8 cellular contexts compared by ENCODE assay signal in the genomic region with DNA sequence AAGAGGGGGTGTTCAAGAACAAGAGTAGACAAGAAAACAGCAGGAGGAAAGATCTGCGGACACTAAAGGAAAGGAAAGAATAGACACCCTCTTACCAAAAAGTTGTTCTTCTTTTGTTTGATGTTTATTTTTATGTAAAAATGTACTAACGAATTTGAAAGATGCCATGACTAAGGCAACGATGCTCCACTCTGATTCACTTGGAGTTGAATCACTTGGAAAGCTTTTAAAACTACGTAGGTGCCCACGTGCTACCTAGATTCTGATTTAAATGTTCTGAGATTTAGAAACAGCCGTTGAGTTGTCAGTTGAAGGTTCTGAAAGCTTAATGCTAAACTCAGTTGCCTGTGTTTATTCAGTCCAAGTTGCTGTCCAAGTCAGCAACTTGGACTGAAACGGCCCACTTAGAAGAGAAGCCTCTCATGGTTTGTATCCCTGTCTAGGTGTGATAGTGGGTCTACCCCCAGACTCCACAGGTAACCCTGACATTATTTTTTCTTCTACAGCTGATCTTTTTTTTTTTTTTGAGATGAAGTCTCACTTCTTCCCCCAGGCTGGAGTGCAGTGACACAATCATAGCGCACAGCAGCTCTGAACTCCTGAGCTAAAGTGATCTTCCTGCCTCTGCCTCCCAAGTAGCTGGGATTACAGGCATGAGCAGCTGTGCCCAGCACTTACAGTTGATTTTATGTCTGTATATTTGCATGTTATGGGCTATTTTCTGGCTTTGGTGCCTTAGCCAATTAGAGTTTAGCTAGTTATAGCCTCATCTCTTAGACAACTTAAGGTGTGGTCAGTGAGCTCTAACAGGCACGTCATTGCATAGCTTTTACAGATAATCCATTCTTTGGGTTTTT. TPM values are rescaled to one million over a fixed set of nuclear protein-coding genes. Genes with fewer than 3 reads are reported as not detected.
DNase-seq lines count a peak whose midpoint lies in the region; ATAC-seq and TF ChIP-seq lines count a peak whose summit lies in the region.

No MANE protein-coding gene starts in this region.

- no peak for ATAC-seq in CD4-positive, CD25-positive, alpha-beta regulatory T cell (ENCODE audit: low read depth in 2 of 2)
- peak; percentile 50 for ATAC-seq in activated T-helper 17 cell treated with anti-CD3 and anti-CD28 coated beads, Interleukin-2, amount 50 U/mL, for 72 hours (replicated peaks)
- ATAC-seq in GM18861 (IDR thresholded peaks at IDR 0.05; ENCODE audit: unreplicated experiment) = no peak
- no peak for ATAC-seq in GM21381 (IDR thresholded peaks at IDR 0.05; ENCODE audit: unreplicated experiment)

- peaks cover 3% of the 10 kb centered on the region for H3K36me3 ChIP-seq in CD4-positive, CD25-positive, alpha-beta regulatory T cell (ENCODE audit: control insufficient read depth, insufficient read depth, low read length)
- no peaks in the 10 kb centered on the region for H3K36me3 ChIP-seq in KMS-11 (ENCODE audit: insufficient read depth)

- H3K4me3 Mint-ChIP-seq in CD4-positive, CD25-positive, alpha-beta regulatory T cell = peak overlapping the region; percentile 97 to 99 (median 99)
- H3K4me3 Mint-ChIP-seq in activated T-helper 17 cell treated with anti-CD3 and anti-CD28 coated beads, Interleukin-2, amount 50 U/mL, for 72 hours = peak overlapping the region; percentile 90
- H3K4me3 Mint-ChIP-seq in glutamatergic neuron (ENCODE audit: unreplicated experiment) (peak overlapping the region; percentile 99), progenitor cell of endocrine pancreas (ENCODE audit: low read depth) (peak overlapping the region; percentile 99)

- no peaks in the 10 kb centered on the region for H3K27me3 Mint-ChIP-seq in CD4-positive, CD25-positive, alpha-beta regulatory T cell
- no peaks in the 10 kb centered on the region for H3K27me3 Mint-ChIP-seq in activated T-helper 17 cell treated with anti-CD3 and anti-CD28 coated beads, Interleukin-2, amount 50 U/mL, for 72 hours
- H3K27me3 Mint-ChIP-seq in glutamatergic neuron (ENCODE audit: unreplicated experiment) = peaks cover 4% of the 10 kb centered on the region
- no peaks in the 10 kb centered on the region for H3K27me3 Mint-ChIP-seq in progenitor cell of endocrine pancreas

- H4K20me1 ChIP-seq in KMS-11 (ENCODE audit: insufficient read depth) = no peaks in the 10 kb centered on the region

- peaks cover 2% of the 10 kb centered on the region for H3K36me3 Mint-ChIP-seq in CD4-positive, CD25-positive, alpha-beta regulatory T cell
- H3K36me3 Mint-ChIP-seq in activated T-helper 17 cell treated with anti-CD3 and anti-CD28 coated beads, Interleukin-2, amount 50 U/mL, for 72 hours (ENCODE audit: low read depth) = peaks cover 38% of the 10 kb centered on the region
- H3K36me3 Mint-ChIP-seq in glutamatergic neuron (ENCODE audit: unreplicated experiment) (no peaks in the 10 kb centered on the region), progenitor cell of endocrine pancreas (ENCODE audit: insufficient read depth) (no peaks in the 10 kb centered on the region)

- H3K4me2 ChIP-seq in KMS-11 = peak overlapping the region; percentile 91

- H3K27ac Mint-ChIP-seq in CD4-positive, CD25-positive, alpha-beta regulatory T cell = peak overlapping the region; percentile 98 to 100 (median 100)
- H3K27ac Mint-ChIP-seq in activated T-helper 17 cell treated with anti-CD3 and anti-CD28 coated beads, Interleukin-2, amount 50 U/mL, for 72 hours = peak overlapping the region; percentile 99
- H3K27ac Mint-ChIP-seq in glutamatergic neuron (ENCODE audit: unreplicated experiment) (peak overlapping the region; percentile 99), progenitor cell of endocrine pancreas (peak overlapping the region; percentile 98)

- H3K79me2 ChIP-seq in KMS-11 (ENCODE audit: insufficient read depth, low read depth) = 0 out of 2 replicates have a peak, but pooled peaks cover 5% of the 10 kb centered on the region

- H3K9me3 Mint-ChIP-seq in CD4-positive, CD25-positive, alpha-beta regulatory T cell = no peaks in the 10 kb centered on the region
- no peaks in the 10 kb centered on the region for H3K9me3 Mint-ChIP-seq in activated T-helper 17 cell treated with anti-CD3 and anti-CD28 coated beads, Interleukin-2, amount 50 U/mL, for 72 hours
- peaks cover 7% of the 10 kb centered on the region for H3K9me3 Mint-ChIP-seq in glutamatergic neuron (ENCODE audit: unreplicated experiment)
- H3K9me3 Mint-ChIP-seq in progenitor cell of endocrine pancreas (ENCODE audit: low read depth) = no peaks in the 10 kb centered on the region

- peak overlapping the region; percentile 95 for H3K27ac ChIP-seq in CD4-positive, CD25-positive, alpha-beta regulatory T cell (ENCODE audit: insufficient read depth, low read length, poor library complexity, severe bottlenecking)
- peak overlapping the region; percentile 79; the same call in 1 of the 2 replicates for H3K27ac ChIP-seq in KMS-11

- peaks cover 49% of the 10 kb centered on the region for H3K4me1 ChIP-seq in CD4-positive, CD25-positive, alpha-beta regulatory T cell (ENCODE audit: control insufficient read depth, insufficient read depth, low read length, poor library complexity, severe bottlenecking)
- peaks cover 16% of the 10 kb centered on the region for H3K4me1 ChIP-seq in KMS-11 (ENCODE audit: low read depth, poor library complexity, severe bottlenecking)

- no peak for TF ChIP-seq CTCF in KMS-11 (conservative IDR thresholded peaks at IDR 0.05; ENCODE audit: low read depth, low read length)
- no peak for TF ChIP-seq CTCF in glutamatergic neuron (IDR thresholded peaks at IDR 0.05; ENCODE audit: partially characterized antibody, unreplicated experiment)
- no peak for TF ChIP-seq CTCF in progenitor cell of endocrine pancreas (IDR thresholded peaks at IDR 0.05; ENCODE audit: unreplicated experiment)

- H3K27me3 ChIP-seq in CD4-positive, CD25-positive, alpha-beta regulatory T cell (ENCODE audit: control insufficient read depth, insufficient read depth, low read length) = no peaks in the 10 kb centered on the region
- H3K27me3 ChIP-seq in KMS-11 (ENCODE audit: insufficient read depth, low read depth) = no peaks in the 10 kb centered on the region

- peak overlapping the region; percentile 91 for H3K4me3 ChIP-seq in CD4-positive, CD25-positive, alpha-beta regulatory T cell (ENCODE audit: low read depth, low read length)
- peak overlapping the region; percentile 96 for H3K4me3 ChIP-seq in KMS-11 (IDR thresholded peaks at IDR 0.05; ENCODE audit: insufficient read depth, low read depth, low read length)

- peak in 2 of 3 donors; percentile 15 to 49 for DNase-seq in CD4-positive, CD25-positive, alpha-beta regulatory T cell
- DNase-seq in glutamatergic neuron (no peak), progenitor cell of endocrine pancreas (ENCODE audit: low spot score, unreplicated experiment) (no peak), NCI-H1105 treated with DMSO at 0.1 percent for 48 hours (lab: John Stamatoyannopoulos, UW) (no peak)

- peak overlapping the region; percentile 78; the same call in 1 of the 2 replicates for H3K9ac ChIP-seq in KMS-11

- peak overlapping the region; percentile 98 for H2AFZ ChIP-seq in KMS-11 (ENCODE audit: low read depth)

- H3K4me1 Mint-ChIP-seq in CD4-positive, CD25-positive, alpha-beta regulatory T cell = peaks cover 25 to 58% (median 43%) of the 10 kb centered on the region in 4 donors
- peaks cover 34% of the 10 kb centered on the region for H3K4me1 Mint-ChIP-seq in activated T-helper 17 cell treated with anti-CD3 and anti-CD28 coated beads, Interleukin-2, amount 50 U/mL, for 72 hours
- H3K4me1 Mint-ChIP-seq in glutamatergic neuron (ENCODE audit: low read depth, unreplicated experiment) (peaks cover 22% of the 10 kb centered on the region), progenitor cell of endocrine pancreas (ENCODE audit: low read depth) (peaks cover 14% of the 10 kb centered on the region)

- H3K9me3 ChIP-seq in CD4-positive, CD25-positive, alpha-beta regulatory T cell (ENCODE audit: control insufficient read depth in 2 of 2, low read length in 2 of 2) = no peaks in the 10 kb centered on the region

RNA-seq across cellular contexts. Expression of gene VAMP4, which starts 1.4 kb away (rescaled TPM):
- total RNA-seq in CD4-positive, CD25-positive, alpha-beta regulatory T cell = 23.1 TPM
- 10 to 100 TPM; 16.1 to 25.3 (median 20.9) TPM for polyA plus RNA-seq in CD4-positive, CD25-positive, alpha-beta regulatory T cell
- 10 to 100 TPM; 14.4 to 16.3 TPM for total RNA-seq in activated T-helper 17 cell treated with anti-CD3 and anti-CD28 coated beads, Interleukin-2, amount 50 U/mL, for 72 hours
- total RNA-seq in glutamatergic neuron (ENCODE audit: unreplicated experiment) (8.4 TPM), progenitor cell of endocrine pancreas (8.9 and 10.1 TPM in 2 replicates)

RNA-seq across cellular contexts. Expression of gene METTL13, which starts 38.2 kb away (rescaled TPM):
- total RNA-seq in CD4-positive, CD25-positive, alpha-beta regulatory T cell = 17.5 TPM
- polyA plus RNA-seq in CD4-positive, CD25-positive, alpha-beta regulatory T cell = 10 to 100 TPM; 24.2 to 38.4 (median 32.7) TPM
- 10 to 100 TPM; 77.7 to 83.1 TPM for total RNA-seq in activated T-helper 17 cell treated with anti-CD3 and anti-CD28 coated beads, Interleukin-2, amount 50 U/mL, for 72 hours
- total RNA-seq in glutamatergic neuron (ENCODE audit: unreplicated experiment) (21.4 TPM), progenitor cell of endocrine pancreas (30.8 and 32.7 TPM in 2 replicates)

Comparison
In these comparisons a context has a peak if more than half of its experiments do, and no peak if none do; other contexts are left out.
1. DNase-seq: peak in CD4-positive, CD25-positive, alpha-beta regulatory T cell (2 of 3); none in glutamatergic neuron (single experiment), progenitor cell of endocrine pancreas (single experiment) and NCI-H1105 treated with DMSO at 0.1 percent for 48 hours (single experiment).
2. Peak in every context shown above with its lines, with median percentiles within 50 percentile points of each other: H3K27ac Mint-ChIP-seq and H3K4me3 Mint-ChIP-seq.